In genomic region chr16:78829280-78829679, GRCh38 we compare ENCODE assay signal across 31 cellular contexts.
DNase-seq lines count a peak whose midpoint lies in the region; ATAC-seq and TF ChIP-seq lines count a peak whose summit lies in the region.
"Had no signal": no experiment of that assay in that cellular context is flagged by ENCODE, and none has a peak within 500 bp of the region (broad histone marks: within the 10 kb centered on the region; RNA-seq: fewer than 3 reads in every experiment).

No MANE protein-coding gene starts in this region.

- no peak overlapping the region for H3K4me3 ChIP-seq in OCI-LY7 (ENCODE audit: low read depth, low read length, poor library complexity, severe bottlenecking)
- H3K4me3 ChIP-seq: A549; BLaER1; BLaER1 treated with 17β-estradiol and CSF1 and Interleukin-3, amounts not matched to agents 10 nM and 100 nM had no signal

- no peaks in the 10 kb centered on the region for H3K9me3 Mint-ChIP-seq in activated T-helper 17 cell treated with anti-CD3 and anti-CD28 coated beads, Interleukin-2, amount 50 U/mL, for 72 hours
- H3K9me3 Mint-ChIP-seq in stimulated activated effector memory CD8-positive, alpha-beta T cell treated with anti-CD3 and anti-CD28 coated beads, Interleukin-12 subunit alpha, Interleukin-12 subunit beta, amount 100 ng/mL, for 72 hours = no peaks in the 10 kb centered on the region
- H3K9me3 Mint-ChIP-seq: CD4-positive, alpha-beta memory T cell; CD4-positive, alpha-beta T cell; CD8-positive, alpha-beta memory T cell; CD8-positive, alpha-beta T cell had no signal

- H3K4me2 ChIP-seq in OCI-LY7 (ENCODE audit: low read length) = no peak overlapping the region
- H3K4me2 ChIP-seq: A549; BLaER1; BLaER1 treated with 17β-estradiol and CSF1 and Interleukin-3, amounts not matched to agents 10 nM and 100 nM had no signal

- H3K27ac ChIP-seq in OCI-LY7 (ENCODE audit: low read depth, low read length, poor library complexity, severe bottlenecking) = no peak overlapping the region
- H3K27ac ChIP-seq: 22Rv1; A549; BLaER1; BLaER1 treated with 17β-estradiol and CSF1 and Interleukin-3, amounts not matched to agents 10 nM and 100 nM; C4-2B had no signal

- POLR2A ChIA-PET in OCI-LY7 (lab: Charles Lee) = interaction anchor here (1.0 kb wide), 1 partner anchor 12 kb away, joined by 3 read pairs; no protein-coding TSS in a partner anchor

- no peak for DNase-seq in stimulated activated effector memory CD8-positive, alpha-beta T cell treated with anti-CD3 and anti-CD28 coated beads, Interleukin-12 subunit alpha, Interleukin-12 subunit beta, amount 100 ng/mL, for 72 hours (ENCODE audit: low spot score in 2 of 2)
- DNase-seq in OCI-LY7 (ENCODE audit: low spot score) (no peak), NCI-H2107 (lab: John Stamatoyannopoulos, UW) (no peak)
- DNase-seq: 8988T; ACHN; AML-193; BE2C; C1 segment of cervical spinal cord; Caco-2; Calu3; CD4-positive, alpha-beta memory T cell; CD4-positive, alpha-beta T cell; CD4-positive, CD25-positive, alpha-beta regulatory T cell; CD8-positive, alpha-beta memory T cell; CD8-positive, alpha-beta T cell; COR-L47; DMS 273 treated with DMSO at 0.1 percent for 48 hours; DMS153; DMS53; DMS79; DMS79 treated with DMSO at 0.1 percent for 48 hours; DND-41; EL had no signal

- H3K4me1 ChIP-seq in OCI-LY7 (ENCODE audit: insufficient read depth, low read length, poor library complexity, severe bottlenecking) = no peaks in the 10 kb centered on the region
- H3K4me1 ChIP-seq: A549; BE2C; BLaER1; BLaER1 treated with 17β-estradiol and CSF1 and Interleukin-3, amounts not matched to agents 10 nM and 100 nM; Caco-2 had no signal

- no peaks in the 10 kb centered on the region for H3K9me3 ChIP-seq in OCI-LY7 (ENCODE audit: low read length)
- H3K9me3 ChIP-seq: A549; BE2C; BLaER1; BLaER1 treated with 17β-estradiol and CSF1 and Interleukin-3, amounts not matched to agents 10 nM and 100 nM; Caco-2 had no signal

- CTCF ChIA-PET in OCI-LY7 (lab: Charles Lee; ENCODE audit: unreplicated experiment) = no interaction called here

- H2AFZ ChIP-seq in OCI-LY7 (ENCODE audit: low read length) = no peak overlapping the region

- intact Hi-C loops in OCI-LY7 (cut with micrococcal nuclease; ENCODE audit: unreplicated experiment) = no loop called here

- no peaks in the 10 kb centered on the region for H3K36me3 ChIP-seq in OCI-LY7 (ENCODE audit: insufficient read depth, low read length)
- H3K36me3 ChIP-seq: BE2C; BLaER1; BLaER1 treated with 17β-estradiol and CSF1 and Interleukin-3, amounts not matched to agents 10 nM and 100 nM had no signal

- peaks cover 3% of the 10 kb centered on the region for H3K4me1 Mint-ChIP-seq in activated T-helper 17 cell treated with anti-CD3 and anti-CD28 coated beads, Interleukin-2, amount 50 U/mL, for 72 hours
- peaks cover 22% of the 10 kb centered on the region for H3K4me1 Mint-ChIP-seq in stimulated activated effector memory CD8-positive, alpha-beta T cell treated with anti-CD3 and anti-CD28 coated beads, Interleukin-12 subunit alpha, Interleukin-12 subunit beta, amount 100 ng/mL, for 72 hours
- H3K4me1 Mint-ChIP-seq: B cell; CD14-positive monocyte; CD4-positive, CD25-positive, alpha-beta regulatory T cell; CD8-positive, alpha-beta memory T cell had no signal

- H3K36me3 Mint-ChIP-seq in activated T-helper 17 cell treated with anti-CD3 and anti-CD28 coated beads, Interleukin-2, amount 50 U/mL, for 72 hours (ENCODE audit: low read depth) = peaks cover 4% of the 10 kb centered on the region
- H3K36me3 Mint-ChIP-seq in stimulated activated effector memory CD8-positive, alpha-beta T cell treated with anti-CD3 and anti-CD28 coated beads, Interleukin-12 subunit alpha, Interleukin-12 subunit beta, amount 100 ng/mL, for 72 hours = no peaks in the 10 kb centered on the region
- H3K36me3 Mint-ChIP-seq: CD14-positive monocyte; CD4-positive, alpha-beta memory T cell; CD8-positive, alpha-beta T cell had no signal

- no peak for TF ChIP-seq CTCF in OCI-LY7 (conservative IDR thresholded peaks at IDR 0.05; ENCODE audit: low read length)

- no peak overlapping the region for H3K4me3 Mint-ChIP-seq in activated T-helper 17 cell treated with anti-CD3 and anti-CD28 coated beads, Interleukin-2, amount 50 U/mL, for 72 hours
- H3K4me3 Mint-ChIP-seq in stimulated activated effector memory CD8-positive, alpha-beta T cell treated with anti-CD3 and anti-CD28 coated beads, Interleukin-12 subunit alpha, Interleukin-12 subunit beta, amount 100 ng/mL, for 72 hours = no peak overlapping the region
- H3K4me3 Mint-ChIP-seq: B cell; CD14-positive monocyte; CD4-positive, alpha-beta memory T cell; CD4-positive, alpha-beta T cell; CD8-positive, alpha-beta memory T cell; CD8-positive, alpha-beta T cell had no signal

- no peak overlapping the region for H3K27ac Mint-ChIP-seq in activated T-helper 17 cell treated with anti-CD3 and anti-CD28 coated beads, Interleukin-2, amount 50 U/mL, for 72 hours
- no peak overlapping the region for H3K27ac Mint-ChIP-seq in stimulated activated effector memory CD8-positive, alpha-beta T cell treated with anti-CD3 and anti-CD28 coated beads, Interleukin-12 subunit alpha, Interleukin-12 subunit beta, amount 100 ng/mL, for 72 hours
- H3K27ac Mint-ChIP-seq: B cell; CD14-positive monocyte; CD4-positive, alpha-beta memory T cell; CD4-positive, alpha-beta T cell; CD4-positive, CD25-positive, alpha-beta regulatory T cell; CD8-positive, alpha-beta T cell had no signal

- peak; percentile 51 for ATAC-seq in activated T-helper 17 cell treated with anti-CD3 and anti-CD28 coated beads, Interleukin-2, amount 50 U/mL, for 72 hours (replicated peaks)
- peak; percentile 60 for ATAC-seq in stimulated activated effector memory CD8-positive, alpha-beta T cell treated with anti-CD3 and anti-CD28 coated beads, Interleukin-12 subunit alpha, Interleukin-12 subunit beta, amount 100 ng/mL, for 72 hours
- ATAC-seq: A549; CD8-positive, alpha-beta T cell had no signal

- no peaks in the 10 kb centered on the region for H3K9me2 ChIP-seq in OCI-LY7 (ENCODE audit: insufficient read depth, low read length)

- no TSS peak for BruUV-seq in OCI-LY7 (replicated peaks; lab: Mats Ljungman, UMichigan)

- H3K79me2 ChIP-seq in OCI-LY7 (ENCODE audit: insufficient read depth, low read depth, low read length) = no peaks in the 10 kb centered on the region

- H3K27me3 Mint-ChIP-seq in activated T-helper 17 cell treated with anti-CD3 and anti-CD28 coated beads, Interleukin-2, amount 50 U/mL, for 72 hours = no peaks in the 10 kb centered on the region
- H3K27me3 Mint-ChIP-seq: B cell; CD4-positive, alpha-beta memory T cell; CD4-positive, alpha-beta T cell; CD4-positive, CD25-positive, alpha-beta regulatory T cell; CD8-positive, alpha-beta memory T cell had no signal

- H4K20me1 ChIP-seq in OCI-LY7 (ENCODE audit: insufficient read depth, low read length) = no peaks in the 10 kb centered on the region
- H4K20me1 ChIP-seq: BLaER1; BLaER1 treated with 17β-estradiol and CSF1 and Interleukin-3, amounts not matched to agents 10 nM and 100 nM had no signal
